Comparison of ENCODE assay signal across 8 cellular contexts in the genomic region with DNA sequence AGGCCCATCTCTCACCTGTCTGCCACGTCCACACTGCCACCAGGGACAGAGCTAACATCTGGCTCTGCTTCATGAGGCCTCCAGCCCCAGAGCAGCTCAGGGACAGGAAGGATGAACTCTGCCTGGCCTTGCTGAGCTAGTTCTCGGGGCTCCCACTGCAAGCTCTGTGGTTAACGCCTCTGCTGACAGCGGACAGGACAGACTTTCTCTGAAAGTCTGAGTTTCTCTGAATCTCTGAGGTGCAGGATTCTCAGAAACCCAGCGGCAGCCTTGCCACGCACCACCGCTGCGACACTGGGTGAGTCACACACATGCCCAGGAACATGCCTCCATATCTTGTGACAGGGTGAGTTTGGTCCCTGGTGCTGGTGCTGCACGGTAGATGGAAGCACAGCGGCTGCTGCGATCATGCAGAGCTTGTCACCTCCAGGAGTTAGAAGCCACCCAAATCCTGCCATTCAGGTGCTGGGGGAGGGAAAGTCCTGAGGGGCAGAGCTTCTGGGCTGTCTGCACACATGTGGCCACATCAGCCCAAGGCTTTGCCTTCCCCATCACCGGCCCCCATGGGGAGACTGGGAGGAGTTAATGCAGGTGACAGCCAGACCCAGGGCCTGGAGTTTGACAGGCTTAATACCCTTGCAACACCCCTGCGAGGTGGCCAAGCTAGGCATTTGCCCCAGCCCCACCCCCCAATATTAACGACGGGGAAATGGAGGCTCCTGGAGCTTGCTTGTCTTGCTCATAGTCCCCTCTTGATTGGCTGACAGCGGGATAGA.
DNase-seq lines count a peak whose midpoint lies in the region; ATAC-seq and FAIRE-seq lines count a peak whose summit lies in the region.

No MANE protein-coding gene starts in this region.

- H3K36me3 ChIP-seq in BLaER1, result peaks cover 40% of the 10 kb centered on the region

- peaks cover 21% of the 10 kb centered on the region for H3K9me3 ChIP-seq in BLaER1

- H3K4me2 ChIP-seq in BLaER1, result peak overlapping the region; percentile 53

- peak overlapping the region; percentile 2; the same call in 1 of the 2 replicates for H3K27ac ChIP-seq in BLaER1

- no peak overlapping the region for H3K4me3 ChIP-seq in BLaER1
- H3K4me3 ChIP-seq in Jurkat, Clone E6-1 (ENCODE audit: low read length), result no peak overlapping the region

- H3K4me1 ChIP-seq in BLaER1, result peaks cover 21% of the 10 kb centered on the region

- no peaks in the 10 kb centered on the region for H3K27me3 ChIP-seq in BLaER1

- peak; percentile 97 for ATAC-seq in GM21390 (IDR thresholded peaks at IDR 0.05; ENCODE audit: unreplicated experiment)

- no peak overlapping the region for H3K9ac ChIP-seq in BLaER1

- no peak for FAIRE-seq in HTR-8/SVneo (lab: Jason Lieb, UNC)

- H4K20me1 ChIP-seq in BLaER1, result no peaks in the 10 kb centered on the region

- peak; percentile 10 for DNase-seq in Jurkat, Clone E6-1 (ENCODE audit: low read depth, low spot score)
- DNase-seq in activated T-cell treated with anti-CD3 and anti-CD28 coated beads for 48 hours (ENCODE audit: low read depth) (peak; percentile 79), putamen (ENCODE audit: low spot score) (peak; percentile 24), HTR-8/SVneo (ENCODE audit: insufficient read length, low spot score) (no peak), NCI-H1105 treated with DMSO at 0.1 percent for 48 hours (lab: John Stamatoyannopoulos, UW) (no peak), SIG-M5 (lab: John Stamatoyannopoulos, UW) (no peak)

Comparison
In these comparisons a context has a peak if more than half of its experiments do, and no peak if none do; other contexts are left out.
1. DNase-seq: peak in Jurkat, Clone E6-1 (single experiment), activated T-cell treated with anti-CD3 and anti-CD28 coated beads for 48 hours (single experiment) and putamen (single experiment); none in HTR-8/SVneo (single experiment), NCI-H1105 treated with DMSO at 0.1 percent for 48 hours (single experiment) and SIG-M5 (single experiment).